ENCODE assay signal across 20 cellular contexts in the genomic region with DNA sequence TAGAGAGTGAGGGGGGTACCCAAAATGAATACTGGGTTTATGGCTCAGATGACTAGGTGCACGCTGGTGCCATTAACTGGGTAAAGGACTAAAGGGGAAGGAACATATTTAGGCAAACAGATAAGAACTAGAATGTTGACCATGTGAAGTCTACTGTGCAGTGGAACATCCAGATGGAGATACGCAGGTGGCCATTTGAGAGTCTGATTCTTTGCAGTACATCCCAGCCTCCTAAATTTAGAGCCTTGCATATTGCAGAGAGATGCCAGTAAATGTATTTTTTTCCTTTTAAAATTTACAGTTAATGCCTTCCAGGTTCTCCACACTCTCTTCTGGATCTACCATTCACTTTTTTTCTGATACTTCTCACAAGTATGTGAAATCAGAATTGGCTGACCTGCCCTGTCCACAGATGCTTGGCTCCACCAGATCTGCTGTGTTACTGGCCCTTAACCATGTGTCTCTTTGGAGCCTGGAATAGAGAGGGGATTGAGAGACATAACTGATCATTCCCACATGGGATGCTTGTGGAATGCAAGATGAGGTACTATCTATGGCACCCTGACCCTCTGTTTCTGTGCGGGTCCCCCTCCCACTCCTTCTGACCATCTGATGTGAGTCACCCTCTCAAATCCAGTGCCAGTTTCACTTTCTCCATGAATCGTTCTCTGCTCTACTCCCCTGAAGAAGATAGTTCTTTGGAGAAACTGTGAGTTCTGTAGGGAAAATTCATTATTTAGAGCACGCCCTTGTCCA.
DNase-seq lines count a peak whose midpoint lies in the region; ATAC-seq and TF ChIP-seq lines count a peak whose summit lies in the region.
"Had no signal": no experiment of that assay in that cellular context is flagged by ENCODE, and none has a peak within 500 bp of the region (broad histone marks: within the 10 kb centered on the region; RNA-seq: fewer than 3 reads in every experiment).

No MANE protein-coding gene starts in this region.

- H3K4me1 ChIP-seq in right atrium auricular region: peaks cover 0 to 33% of the 10 kb centered on the region in 2 donors
- H3K4me1 ChIP-seq: A549 had no signal

- no peak for TF ChIP-seq CTCF in AG10803 (conservative IDR thresholded peaks at IDR 0.05; ENCODE audit: low read length)
- no peak for TF ChIP-seq CTCF in right atrium auricular region (IDR thresholded peaks at IDR 0.05)

- DNase-seq in AG10803 (ENCODE audit: low read depth) (peak; percentile 23), MG63 (peak; percentile 42), cerebellum (ENCODE audit: low spot score) (peak; percentile 39), occipital lobe (lab: John Stamatoyannopoulos, UW) (peak; percentile 28), right atrium auricular region (ENCODE audit: low spot score) (no peak), HK-2 (ENCODE audit: unreplicated experiment) (no peak), sciatic nerve (ENCODE audit: low spot score) (no peak)
- DNase-seq: activated CD4-positive, alpha-beta T cell treated with anti-CD3 and anti-CD28 coated beads, Interleukin-2, amount 10 ng/mL, durations not matched to agents 7 days and 5 days; activated CD8-positive, alpha-beta memory T cell treated with anti-CD3 and anti-CD28 coated beads, Interleukin-2, amount 50 U/mL, for 4 hours; activated gamma-delta T cell; naive B cell; NCI-H1092 treated with DMSO at 0.1 percent for 48 hours; NCI-H2081; posterior cingulate gyrus; stimulated activated CD4-positive, alpha-beta T cell treated with anti-CD3 and anti-CD28 coated beads, Interleukin-4, amount 100 ng/mL, for 1 hour; stomach had no signal

- H3K9me3 ChIP-seq in MG63: no peaks in the 10 kb centered on the region
- no peaks in the 10 kb centered on the region for H3K9me3 ChIP-seq in right atrium auricular region
- H3K9me3 ChIP-seq: A549, stomach had no signal

- no peaks in the 10 kb centered on the region for H3K27me3 ChIP-seq in MG63
- H3K27me3 ChIP-seq in right atrium auricular region: no peaks in the 10 kb centered on the region
- H3K27me3 ChIP-seq: stomach had no signal

- no peak overlapping the region for H3K27ac ChIP-seq in right atrium auricular region
- H3K27ac ChIP-seq: A549, KMS-11, stomach had no signal

- H3K4me3 ChIP-seq in AG10803 (ENCODE audit: low read length): no peak overlapping the region
- peak overlapping the region; percentile 14; the same call in 1 of the 2 replicates for H3K4me3 ChIP-seq in MG63
- H3K4me3 ChIP-seq in right atrium auricular region: no peak overlapping the region
- H3K4me3 ChIP-seq: A549, skin epidermis, stomach had no signal

- no peaks in the 10 kb centered on the region for H3K36me3 ChIP-seq in MG63
- no peaks in the 10 kb centered on the region for H3K36me3 ChIP-seq in right atrium auricular region
- H3K36me3 ChIP-seq: stomach had no signal

- intact Hi-C loops in sciatic nerve (cut with DNase I): no loop called here

- ATAC-seq in sciatic nerve: no peak
- no peak for ATAC-seq in GM18517 (IDR thresholded peaks at IDR 0.05; ENCODE audit: unreplicated experiment)
- ATAC-seq: A549 had no signal

Comparison
In these comparisons a context has a peak if more than half of its experiments do, and no peak if none do; other contexts are left out.
1. DNase-seq: peak in AG10803 (single experiment), MG63 (single experiment), cerebellum (single experiment) and occipital lobe (single experiment); none in right atrium auricular region (single experiment), HK-2 (single experiment) and sciatic nerve (single experiment).